ENCODE assay signal across 8 cellular contexts in genomic region chr17:80663783-80664206, GRCh38.
DNase-seq lines count a peak whose midpoint lies in the region; ATAC-seq and TF ChIP-seq lines count a peak whose summit lies in the region.

No MANE protein-coding gene starts in this region.

- H4K8ac ChIP-seq in trophoblast cell (ENCODE audit: low read depth, low read length) = no peak overlapping the region

- peak overlapping the region; percentile 35; the same call in 1 of the 2 replicates for H3K27ac ChIP-seq in VCaP
- peak overlapping the region; percentile 76 for H3K27ac ChIP-seq in effector memory CD4-positive, alpha-beta T cell (ENCODE audit: insufficient read depth, low read length, poor library complexity, severe bottlenecking)
- H3K27ac ChIP-seq in ovary = peak overlapping the region in 1 of 2 donors; percentile 61
- no peak overlapping the region for H3K27ac ChIP-seq in trophoblast cell (ENCODE audit: low read depth, low read length)

- H3K14ac ChIP-seq in trophoblast cell (ENCODE audit: low read length) = no peak overlapping the region

- no peak overlapping the region for H4K12ac ChIP-seq in trophoblast cell (ENCODE audit: low read depth, low read length)

- DNase-seq in DMS79 (lab: John Stamatoyannopoulos, UW) = peak; percentile 49
- DNase-seq in effector memory CD4-positive, alpha-beta T cell = no peak
- DNase-seq in ovary = peak; percentile 35 to 62 (median 60)
- no peak for DNase-seq in trophoblast cell
- no peak for DNase-seq in SKM-1 treated with dmso at 0.1 percent for 144 hours (lab: John Stamatoyannopoulos, UW; ENCODE audit: unreplicated experiment)

- no peak overlapping the region for H3K23ac ChIP-seq in trophoblast cell (ENCODE audit: low read length)

- 26 to 41% (median 40%) methylated on average over 11 of the region's 11 CpGs for WGBS in ovary, 3 donors
- WGBS in trophoblast cell (ENCODE audit: extremely low coverage, insufficient coverage, insufficient read length) = no CpG with 5 or more reads among the region's 11 CpGs

- no peak overlapping the region for H2AK5ac ChIP-seq in trophoblast cell (ENCODE audit: low read length)

- no peak overlapping the region for H3K4ac ChIP-seq in trophoblast cell (ENCODE audit: low read depth, low read length)

- peak overlapping the region; percentile 14 for H3K4me3 ChIP-seq in effector memory CD4-positive, alpha-beta T cell (ENCODE audit: insufficient read depth, low read depth, low read length, poor library complexity, severe bottlenecking)
- H3K4me3 ChIP-seq in ovary = no peak overlapping the region
- no peak overlapping the region for H3K4me3 ChIP-seq in trophoblast cell (ENCODE audit: low read depth, low read length)

- H3K9ac ChIP-seq in trophoblast cell (ENCODE audit: low read length) = no peak overlapping the region

- intact Hi-C loops in ovary (cut with DNase I) = no loop called here

- H3K4me2 ChIP-seq in trophoblast cell (ENCODE audit: low read length) = no peak overlapping the region

- no peaks in the 10 kb centered on the region for H3K79me1 ChIP-seq in trophoblast cell (ENCODE audit: low read length)

- no peak overlapping the region for H4K91ac ChIP-seq in trophoblast cell (ENCODE audit: low read depth, low read length)

- H2BK5ac ChIP-seq in trophoblast cell (ENCODE audit: low read depth, low read length, poor library complexity) = no peak overlapping the region

- no peak for TF ChIP-seq POLR2A in ovary (IDR thresholded peaks at IDR 0.05)

- no peaks in the 10 kb centered on the region for H3K36me3 ChIP-seq in effector memory CD4-positive, alpha-beta T cell (ENCODE audit: control insufficient read depth, insufficient read depth, low read length)
- H3K36me3 ChIP-seq in ovary (no peaks in the 10 kb centered on the region), trophoblast cell (ENCODE audit: control insufficient read depth in 1 of 2, insufficient read depth in 2 of 2, low read length in 2 of 2) (no peaks in the 10 kb centered on the region)

- no peak overlapping the region for H2BK120ac ChIP-seq in trophoblast cell (ENCODE audit: insufficient read depth, low read length, poor library complexity)

- peaks cover under 1% of the 10 kb centered on the region for H3K79me2 ChIP-seq in trophoblast cell (ENCODE audit: control insufficient read depth, insufficient read depth, low read length, poor library complexity)

- TF ChIP-seq EP300 in ovary (IDR thresholded peaks at IDR 0.05) = no peak

- no peak overlapping the region for H2AFZ ChIP-seq in trophoblast cell (ENCODE audit: insufficient read depth, low read length, poor library complexity)

- no peaks in the 10 kb centered on the region for H3K27me3 ChIP-seq in effector memory CD4-positive, alpha-beta T cell (replicated peaks; ENCODE audit: control insufficient read depth, insufficient read depth, low read length, poor library complexity, severe bottlenecking)
- H3K27me3 ChIP-seq in ovary (no peaks in the 10 kb centered on the region), trophoblast cell (ENCODE audit: insufficient read depth, low read length) (no peaks in the 10 kb centered on the region)

- no peak overlapping the region for H2BK12ac ChIP-seq in trophoblast cell (ENCODE audit: low read length)

- no peak overlapping the region for H3K18ac ChIP-seq in trophoblast cell (ENCODE audit: low read length)

- H3K4me1 ChIP-seq in effector memory CD4-positive, alpha-beta T cell (ENCODE audit: control insufficient read depth, insufficient read depth, low read length, poor library complexity, severe bottlenecking) = peaks cover 48% of the 10 kb centered on the region
- peaks cover 8% of the 10 kb centered on the region for H3K4me1 ChIP-seq in ovary (ENCODE audit: insufficient read depth)
- H3K4me1 ChIP-seq in trophoblast cell (ENCODE audit: control insufficient read depth in 1 of 2, insufficient read depth in 2 of 2, low read length in 2 of 2) = peaks cover 2 to 4% of the 10 kb centered on the region in 2 experiments

- no peaks in the 10 kb centered on the region for H3K9me3 ChIP-seq in effector memory CD4-positive, alpha-beta T cell (ENCODE audit: control insufficient read depth, low read length)
- H3K9me3 ChIP-seq in ovary (no peaks in the 10 kb centered on the region), trophoblast cell (ENCODE audit: insufficient read depth, low read depth, low read length) (peaks cover 2% of the 10 kb centered on the region)

- no peak for TF ChIP-seq CTCF in VCaP (conservative IDR thresholded peaks at IDR 0.05)
- TF ChIP-seq CTCF in ovary (IDR thresholded peaks at IDR 0.05) = no peak

- no peak for ATAC-seq in HG02642 (IDR thresholded peaks at IDR 0.05; ENCODE audit: poor library complexity, unreplicated experiment)
- ATAC-seq in GM18868 (IDR thresholded peaks at IDR 0.05; ENCODE audit: unreplicated experiment) = no peak

Comparison
In these comparisons a context has a peak if more than half of its experiments do, and no peak if none do; other contexts are left out.
1. DNase-seq: peak in DMS79 (single experiment) and ovary (5 of 5); none in effector memory CD4-positive, alpha-beta T cell (0 of 3), trophoblast cell (0 of 2) and SKM-1 treated with dmso at 0.1 percent for 144 hours (single experiment).